21 cellular contexts compared by ENCODE assay signal in the genomic region with DNA sequence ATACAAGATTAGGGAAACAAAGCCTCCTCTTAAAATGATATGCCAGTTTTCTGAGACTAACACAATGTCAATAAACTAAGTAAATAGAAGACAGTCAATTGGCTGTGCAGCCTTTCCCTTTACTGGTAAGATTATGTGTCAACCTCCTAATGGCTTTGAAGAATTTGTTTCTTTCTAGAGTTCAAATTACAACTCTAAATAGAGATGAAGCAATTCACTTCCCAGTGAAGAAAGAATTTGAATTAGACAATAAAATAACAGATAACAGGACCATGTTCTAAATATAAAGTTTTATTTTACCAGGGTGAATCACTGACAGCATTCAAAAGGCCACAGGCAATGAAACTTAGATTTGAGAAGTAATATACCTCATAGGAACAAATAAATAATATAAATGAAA.
DNase-seq lines count a peak whose midpoint lies in the region; TF ChIP-seq lines count a peak whose summit lies in the region.
"Had no signal": no experiment of that assay in that cellular context is flagged by ENCODE, and none has a peak within 500 bp of the region (broad histone marks: within the 10 kb centered on the region; RNA-seq: fewer than 3 reads in every experiment).

No MANE protein-coding gene starts in this region.

- H3K36me3 Mint-ChIP-seq in osteocyte (ENCODE audit: unreplicated experiment), result no peaks in the 10 kb centered on the region
- H3K36me3 Mint-ChIP-seq: memory B cell had no signal

- no peaks in the 10 kb centered on the region for H3K36me3 ChIP-seq in hepatocyte (replicated peaks; ENCODE audit: insufficient read depth, low read depth)
- H3K36me3 ChIP-seq: BLaER1, SJCRH30 had no signal

- no peak overlapping the region for H3K4me2 ChIP-seq in hepatocyte
- H3K4me2 ChIP-seq: BLaER1 had no signal

- H3K79me2 ChIP-seq in hepatocyte, result no peaks in the 10 kb centered on the region

- peaks cover 3% of the 10 kb centered on the region for H3K9me3 Mint-ChIP-seq in osteocyte (ENCODE audit: unreplicated experiment)

- H2AFZ ChIP-seq in hepatocyte, result no peak overlapping the region

- H3K4me3 Mint-ChIP-seq in osteocyte (ENCODE audit: unreplicated experiment), result no peak overlapping the region
- H3K4me3 Mint-ChIP-seq: memory B cell, neural crest cell had no signal

- no peak overlapping the region for H3K4me3 ChIP-seq in hepatocyte
- H3K4me3 ChIP-seq: BLaER1, SJCRH30 had no signal

- peak overlapping the region; percentile 5 for H3K27ac ChIP-seq in hepatocyte
- H3K27ac ChIP-seq: BLaER1, SJCRH30 had no signal

- DNase-seq in NCI-H1417 (lab: John Stamatoyannopoulos, UW) (peak in 2 of 3 experiments; percentile 52 to 89), NCI-H1417 treated with DMSO at 0.1 percent for 48 hours (lab: John Stamatoyannopoulos, UW) (no peak), NCI-H187 (lab: John Stamatoyannopoulos, UW) (peak; percentile 30 to 36), NCI-H748 treated with DMSO at 0.1 percent for 48 hours (lab: John Stamatoyannopoulos, UW) (peak; percentile 27), hepatocyte (ENCODE audit: low spot score) (no peak), osteocyte (ENCODE audit: extremely low spot score, unreplicated experiment) (no peak), HUDEP-2 (lab: John Stamatoyannopoulos, UW; ENCODE audit: unreplicated experiment in 76 of 76) (no peak)
- DNase-seq in activated CD8-positive, alpha-beta memory T cell treated with anti-CD3 and anti-CD28 coated beads, Interleukin-2, amount 50 U/mL, for 48 hours, result no peak
- DNase-seq: 8988T; activated CD4-positive, CD25-positive, alpha-beta regulatory T cell treated with anti-CD3 and anti-CD28 coated beads, Interleukin-2, amount 50 U/mL, for 72 hours; caudate nucleus; effector CD8-positive, alpha-beta T cell; H7; Kasumi-1; kidney; SJCRH30; stimulated activated naive CD4-positive, alpha-beta T cell had no signal

- no peak for TF ChIP-seq CTCF in hepatocyte (IDR thresholded peaks at IDR 0.05; ENCODE audit: poor library complexity)
- TF ChIP-seq CTCF in osteocyte (IDR thresholded peaks at IDR 0.05), result no peak

- no peaks in the 10 kb centered on the region for H4K20me1 ChIP-seq in hepatocyte (ENCODE audit: insufficient read depth, poor library complexity, severe bottlenecking)
- H4K20me1 ChIP-seq: BLaER1 had no signal

- no peaks in the 10 kb centered on the region for H3K27me3 ChIP-seq in hepatocyte
- H3K27me3 ChIP-seq: BLaER1, SJCRH30 had no signal

- H3K27me3 Mint-ChIP-seq in osteocyte (ENCODE audit: unreplicated experiment), result no peaks in the 10 kb centered on the region
- H3K27me3 Mint-ChIP-seq: memory B cell had no signal

- peaks cover 4% of the 10 kb centered on the region for H3K4me1 Mint-ChIP-seq in osteocyte (ENCODE audit: unreplicated experiment)
- H3K4me1 Mint-ChIP-seq: memory B cell, neural crest cell had no signal

- H3K27ac Mint-ChIP-seq in osteocyte (ENCODE audit: unreplicated experiment), result no peak overlapping the region
- H3K27ac Mint-ChIP-seq: activated T-helper 2 cell treated with anti-CD3 and anti-CD28 coated beads, Interferon-gamma antibody, Interleukin-2, Interleukin-4, amounts not matched to agents 10 μg/mL and 5 μg/mL and 100 μg/mL, durations not matched to agents 14 hours and 24 hours and 36 hours; memory B cell had no signal

- H3K4me1 ChIP-seq in hepatocyte (ENCODE audit: insufficient read depth), result no peaks in the 10 kb centered on the region
- H3K4me1 ChIP-seq: SJCRH30 had no signal

- no peaks in the 10 kb centered on the region for H3K9me3 ChIP-seq in hepatocyte (ENCODE audit: low read depth)
- H3K9me3 ChIP-seq: SJCRH30 had no signal

- no peaks in the 10 kb centered on the region for H3K9me2 ChIP-seq in hepatocyte (replicated peaks; ENCODE audit: insufficient read depth)

Comparison
In these comparisons a context has a peak if more than half of its experiments do, and no peak if none do; other contexts are left out.
1. DNase-seq: peak in NCI-H1417 (2 of 3), NCI-H187 (2 of 2) and NCI-H748 treated with DMSO at 0.1 percent for 48 hours (single experiment); none in NCI-H1417 treated with DMSO at 0.1 percent for 48 hours (single experiment), hepatocyte (single experiment), osteocyte (single experiment), HUDEP-2 (0 of 76) and activated CD8-positive, alpha-beta memory T cell treated with anti-CD3 and anti-CD28 coated beads, Interleukin-2, amount 50 U/mL, for 48 hours (single experiment).